ENCODE assay signal across 8 cellular contexts in genomic region chr11:129364143-129364654, GRCh38. TPM values are rescaled to one million over a fixed set of nuclear protein-coding genes. Genes with fewer than 3 reads are reported as not detected.
DNase-seq lines count a peak whose midpoint lies in the region; ATAC-seq and TF ChIP-seq lines count a peak whose summit lies in the region.

No MANE protein-coding gene starts in this region.

- peaks cover 0 to 8% (median 0%) of the 10 kb centered on the region in 9 donors for H3K4me1 ChIP-seq in heart right ventricle

- no peak overlapping the region for H3K27ac ChIP-seq in heart right ventricle

- TF ChIP-seq CTCF in GM12873 (IDR thresholded peaks at IDR 0.05; ENCODE audit: insufficient read depth, low read depth, low read length, missing control alignments), result peak; percentile 100
- peak; percentile 85 to 99 (median 96) for TF ChIP-seq CTCF in heart right ventricle (IDR thresholded peaks at IDR 0.05)

- H3K9me3 Mint-ChIP-seq in activated naive CD8-positive, alpha-beta T cell treated with anti-CD3 and anti-CD28 coated beads for 36 hours, result peaks cover 9% of the 10 kb centered on the region

- WGBS in heart right ventricle, 2 donors, result 1 to 2% methylated on average over 19 of the region's 19 CpGs

- no peaks in the 10 kb centered on the region for H3K36me3 Mint-ChIP-seq in activated naive CD8-positive, alpha-beta T cell treated with anti-CD3 and anti-CD28 coated beads for 36 hours

- peaks cover 26% of the 10 kb centered on the region for H3K27me3 Mint-ChIP-seq in activated naive CD8-positive, alpha-beta T cell treated with anti-CD3 and anti-CD28 coated beads for 36 hours

- H3K27me3 ChIP-seq in heart right ventricle, result peaks cover 0 to 88% (median 75%) of the 10 kb centered on the region in 7 donors

- H3K36me3 ChIP-seq in heart right ventricle, result no peaks in the 10 kb centered on the region

- no peak overlapping the region for H3K4me3 Mint-ChIP-seq in activated naive CD8-positive, alpha-beta T cell treated with anti-CD3 and anti-CD28 coated beads for 36 hours

- peak; percentile 99 for ATAC-seq in HG02571 (IDR thresholded peaks at IDR 0.05; ENCODE audit: unreplicated experiment)
- ATAC-seq in SK-N-SH treated with all-trans-retinoic acid at 6 μM for 48 hours, result peak; percentile 100
- ATAC-seq in heart right ventricle, result peak; percentile 71 to 98 (median 92)

- DNase-seq in NAMALWA (ENCODE audit: low spot score) (peak; percentile 90), heart right ventricle (peak; percentile 69 to 72), retina (peak; percentile 86), 8988T (no peak)
- peak; percentile 81 for DNase-seq in activated naive CD8-positive, alpha-beta T cell treated with anti-CD3 and anti-CD28 coated beads for 36 hours

- H3K4me3 ChIP-seq in heart right ventricle, result no peak overlapping the region

- H3K4me1 Mint-ChIP-seq in activated naive CD8-positive, alpha-beta T cell treated with anti-CD3 and anti-CD28 coated beads for 36 hours, result no peaks in the 10 kb centered on the region

- peaks cover 0 to 16% (median 6%) of the 10 kb centered on the region in 11 donors for H3K9me3 ChIP-seq in heart right ventricle

- no peak overlapping the region for H3K27ac Mint-ChIP-seq in activated naive CD8-positive, alpha-beta T cell treated with anti-CD3 and anti-CD28 coated beads for 36 hours

- intact Hi-C loops in heart right ventricle (cut with DNase I), result loop anchor here in 8 of 10 donors (2.0 to 10.0 kb wide), 6 partner anchors 331 to 388 kb away; no protein-coding TSS in a partner anchor

TF ChIP-seq in SK-N-SH treated with all-trans-retinoic acid at 6 μM for 48 hours, 23 proteins besides CTCF, POLR2A, EP300 and RAD21:
- TF ChIP-seq ZNF70 (CRISPR knock-in tag; IDR thresholded peaks at IDR 0.05) (no peak), CREB5 (CRISPR knock-in tag; IDR thresholded peaks at IDR 0.05; ENCODE audit: low read depth) (no peak), TSHZ2 (CRISPR knock-in tag; IDR thresholded peaks at IDR 0.05) (no peak), TCF4 (CRISPR knock-in tag; IDR thresholded peaks at IDR 0.05; ENCODE audit: borderline replicate concordance) (no peak)

RNA-seq across cellular contexts. Expression of gene BARX2, which starts 11.4 kb away (rescaled TPM):
- total RNA-seq in activated naive CD8-positive, alpha-beta T cell treated with anti-CD3 and anti-CD28 coated beads for 36 hours, result under 1 TPM in 1 of 2 experiments, not detected in 1; 0.12 TPM
- not detected for total RNA-seq in heart right ventricle
- under 1 TPM in 1 of 2 donors, not detected in 1; 0.01 TPM for polyA plus RNA-seq in heart right ventricle
